In genomic region chr14:49970474-49971147, GRCh38 we compare ENCODE assay signal across 8 cellular contexts.
DNase-seq lines count a peak whose midpoint lies in the region; ATAC-seq, FAIRE-seq and TF ChIP-seq lines count a peak whose summit lies in the region.

No MANE protein-coding gene starts in this region.

- no peak overlapping the region for H4K91ac ChIP-seq in mesenchymal stem cell (ENCODE audit: low read length)

- ATAC-seq in body of pancreas = no peak

- WGBS in body of pancreas, 2 donors = 25 to 35% methylated on average over 8 of the region's 8 CpGs
- 84% methylated on average over 8 of the region's 8 CpGs for WGBS in mesenchymal stem cell

- TF ChIP-seq POLR2A in body of pancreas (IDR thresholded peaks at IDR 0.05) = no peak

- peak overlapping the region; percentile 89 for H3K4me3 Mint-ChIP-seq in activated naive CD4-positive, alpha-beta T cell treated with anti-CD3 and anti-CD28 coated beads, Interleukin-2, amount 50 U/mL, for 24 hours

- intact Hi-C loops in body of pancreas (cut with DNase I) = no loop called here

- peak overlapping the region; percentile 94 for H3K27ac Mint-ChIP-seq in activated naive CD4-positive, alpha-beta T cell treated with anti-CD3 and anti-CD28 coated beads, Interleukin-2, amount 50 U/mL, for 24 hours

- H3K9me3 Mint-ChIP-seq in activated naive CD4-positive, alpha-beta T cell treated with anti-CD3 and anti-CD28 coated beads, Interleukin-2, amount 50 U/mL, for 24 hours = no peaks in the 10 kb centered on the region

- H2BK15ac ChIP-seq in mesenchymal stem cell (ENCODE audit: low read depth, poor library complexity, severe bottlenecking) = peak overlapping the region; percentile 13

- FAIRE-seq in D721Med (lab: Jason Lieb, UNC) = no peak

- H3K36me3 ChIP-seq in body of pancreas (replicated peaks in 1 of 2; ENCODE audit: insufficient read depth in 1 of 2, low read depth in 2 of 2) (no peaks in the 10 kb centered on the region), mesenchymal stem cell (ENCODE audit: control insufficient read depth in 1 of 2, insufficient read depth in 2 of 2, low read depth in 1 of 2, low read length in 2 of 2) (no peaks in the 10 kb centered on the region)

- H3K4ac ChIP-seq in mesenchymal stem cell (ENCODE audit: low read depth in 1 of 2, low read length in 2 of 2) = peak overlapping the region in 1 of 2 experiments; percentile 26

- H3K27me3 ChIP-seq in body of pancreas (no peaks in the 10 kb centered on the region), mesenchymal stem cell (ENCODE audit: control insufficient read depth in 1 of 2, insufficient read depth in 1 of 2, low read length in 2 of 2) (no peaks in the 10 kb centered on the region)

- no peak overlapping the region for H3K4me2 ChIP-seq in mesenchymal stem cell (ENCODE audit: low read length, poor library complexity, severe bottlenecking)

- peak overlapping the region; percentile 91 to 93 for H2BK12ac ChIP-seq in mesenchymal stem cell (ENCODE audit: low read length in 2 of 2)

- peak overlapping the region; percentile 73 for H2AK5ac ChIP-seq in mesenchymal stem cell (ENCODE audit: low read length, severe bottlenecking)

- no peaks in the 10 kb centered on the region for H3K36me3 Mint-ChIP-seq in activated naive CD4-positive, alpha-beta T cell treated with anti-CD3 and anti-CD28 coated beads, Interleukin-2, amount 50 U/mL, for 24 hours

- no peak overlapping the region for H2BK120ac ChIP-seq in mesenchymal stem cell (ENCODE audit: low read depth, low read length)

- no peak for DNase-seq in activated naive CD4-positive, alpha-beta T cell treated with Interleukin-2 at 50 U/mL for 16 hours
- DNase-seq in KBM-7 = peak; percentile 84
- DNase-seq in body of pancreas = peak in 1 of 4 donors; percentile 45
- DNase-seq in mesenchymal stem cell = peak; percentile 64
- DNase-seq in NCI-H524 treated with DMSO at 0.1 percent for 48 hours (lab: John Stamatoyannopoulos, UW) = no peak
- no peak for DNase-seq in NCI-H226
- DNase-seq in D721Med (ENCODE audit: insufficient read length, low spot score) = no peak

- H3K27ac ChIP-seq in body of pancreas (peak overlapping the region; percentile 7 to 77 (median 64)), mesenchymal stem cell (ENCODE audit: low read length, poor library complexity, severe bottlenecking) (peak overlapping the region; percentile 13)

- H3K4me3 ChIP-seq in body of pancreas = no peak overlapping the region
- H3K4me3 ChIP-seq in mesenchymal stem cell (ENCODE audit: insufficient read depth in 1 of 2, low read depth in 1 of 2, low read length in 2 of 2) = peak overlapping the region in 1 of 2 experiments; percentile 8

- H3K4me1 ChIP-seq in body of pancreas (peaks cover 49% of the 10 kb centered on the region), mesenchymal stem cell (ENCODE audit: control insufficient read depth, insufficient read depth, low read depth, low read length) (peaks cover 20% of the 10 kb centered on the region)

- no peak overlapping the region for H2BK5ac ChIP-seq in mesenchymal stem cell (ENCODE audit: low read depth, low read length, poor library complexity, severe bottlenecking)

- H3K14ac ChIP-seq in mesenchymal stem cell (ENCODE audit: low read length in 2 of 2) = peak overlapping the region in 1 of 2 experiments; percentile 75

- peak overlapping the region; percentile 6 to 94 for H3K18ac ChIP-seq in mesenchymal stem cell (ENCODE audit: low read depth in 1 of 2, low read length in 2 of 2)

- H2AFZ ChIP-seq in mesenchymal stem cell (ENCODE audit: low read depth, low read length) = peak overlapping the region; percentile 72

- H3K9me3 ChIP-seq in body of pancreas (no peaks in the 10 kb centered on the region), mesenchymal stem cell (ENCODE audit: control insufficient read depth, low read length) (no peaks in the 10 kb centered on the region)

- in situ Hi-C loops in KBM-7 (cut with MboI; ENCODE audit: low pct_unique_long_range_greater_than_20kb, low sequenced_read_pairs) = no loop called here

- TF ChIP-seq CTCF in body of pancreas (IDR thresholded peaks at IDR 0.05) (no peak), D721Med (IDR thresholded peaks at IDR 0.05; ENCODE audit: insufficient read depth, missing control alignments) (no peak)

- peak overlapping the region; percentile 70 for H3K9ac ChIP-seq in mesenchymal stem cell (ENCODE audit: low read length)

- H4K8ac ChIP-seq in mesenchymal stem cell (ENCODE audit: low read length) = peak overlapping the region; percentile 84

- H3K4me1 Mint-ChIP-seq in activated naive CD4-positive, alpha-beta T cell treated with anti-CD3 and anti-CD28 coated beads, Interleukin-2, amount 50 U/mL, for 24 hours = peaks cover 56% of the 10 kb centered on the region

- no peak overlapping the region for H3K23ac ChIP-seq in mesenchymal stem cell (ENCODE audit: low read length in 2 of 2)

- peaks cover 2% of the 10 kb centered on the region for H3K79me1 ChIP-seq in mesenchymal stem cell (replicated peaks; ENCODE audit: low read length, poor library complexity, severe bottlenecking)

- H3K27me3 Mint-ChIP-seq in activated naive CD4-positive, alpha-beta T cell treated with anti-CD3 and anti-CD28 coated beads, Interleukin-2, amount 50 U/mL, for 24 hours = no peaks in the 10 kb centered on the region

Comparison
In these comparisons a context has a peak if more than half of its experiments do, and no peak if none do; other contexts are left out.
1. DNase-seq: peak in KBM-7 (single experiment) and mesenchymal stem cell (single experiment); none in activated naive CD4-positive, alpha-beta T cell treated with Interleukin-2 at 50 U/mL for 16 hours (single experiment), NCI-H524 treated with DMSO at 0.1 percent for 48 hours (single experiment), NCI-H226 (single experiment) and D721Med (single experiment).